12 cellular contexts compared by ENCODE assay signal in the genomic region with DNA sequence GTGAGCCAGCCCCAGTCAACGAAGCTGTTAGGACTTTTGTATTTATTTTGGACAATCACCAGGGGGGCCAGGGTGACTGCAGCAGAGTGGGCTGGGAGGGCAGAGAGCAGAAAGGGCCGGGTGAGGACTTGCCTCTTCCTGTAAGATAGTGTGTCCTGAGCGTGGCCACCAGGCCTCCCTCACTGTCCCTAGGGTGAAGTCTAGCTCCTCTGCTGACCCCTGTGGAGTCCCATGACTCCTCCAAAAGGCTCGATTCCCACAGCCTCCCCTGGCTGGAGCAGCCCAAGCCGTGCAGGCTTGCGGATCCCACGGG.
DNase-seq lines count a peak whose midpoint lies in the region; ATAC-seq, FAIRE-seq and TF ChIP-seq lines count a peak whose summit lies in the region.
"Had no signal": no experiment of that assay in that cellular context is flagged by ENCODE, and none has a peak within 500 bp of the region (broad histone marks: within the 10 kb centered on the region; RNA-seq: fewer than 3 reads in every experiment).

No MANE protein-coding gene starts in this region.

- H3K36me3 ChIP-seq in endothelial cell of umbilical vein (ENCODE audit: control insufficient read depth in 2 of 2, extremely low read depth in 1 of 2, insufficient read depth in 2 of 2, low read length in 2 of 2), result no peaks in the 10 kb centered on the region
- H3K36me3 ChIP-seq in left lung, result no peaks in the 10 kb centered on the region
- no peaks in the 10 kb centered on the region for H3K36me3 ChIP-seq in thoracic aorta
- H3K36me3 ChIP-seq: neutrophil had no signal

- TF ChIP-seq CTCF in HFFc6 (IDR thresholded peaks at IDR 0.05), result no peak
- no peak for TF ChIP-seq CTCF in endothelial cell of umbilical vein (IDR thresholded peaks at IDR 0.05; ENCODE audit: extremely low read depth in 1 of 2, insufficient read depth in 1 of 2, low read depth in 1 of 2, low read length in 2 of 2)
- TF ChIP-seq CTCF in left lung (IDR thresholded peaks at IDR 0.05), result no peak
- no peak for TF ChIP-seq CTCF in thoracic aorta (IDR thresholded peaks at IDR 0.05)

- peak overlapping the region; percentile 56 for H2AFZ ChIP-seq in endothelial cell of umbilical vein (ENCODE audit: low read depth, low read length)

- no peaks in the 10 kb centered on the region for H3K79me2 ChIP-seq in endothelial cell of umbilical vein (ENCODE audit: control insufficient read depth, insufficient read depth, low read length)

- peak; percentile 14 for DNase-seq in HFFc6
- no peak for DNase-seq in endothelial cell of umbilical vein (ENCODE audit: low read depth, low spot score)
- no peak for DNase-seq in left lung
- DNase-seq in thoracic aorta (ENCODE audit: low spot score), result no peak
- no peak for DNase-seq in NCI-H446 treated with DMSO at 0.1 percent for 48 hours (lab: John Stamatoyannopoulos, UW)
- no peak for DNase-seq in SHP77 treated with DMSO at 0.1 percent for 48 hours (lab: John Stamatoyannopoulos, UW)
- DNase-seq in activated T-cell treated with anti-CD3 and anti-CD28 coated beads, Interleukin-2, amount 50 U/mL, for 72 hours, result no peak
- no peak for DNase-seq in DMS79 (lab: John Stamatoyannopoulos, UW)
- DNase-seq: PC-3; stimulated activated CD4-positive, alpha-beta T cell treated with anti-CD3 and anti-CD28 coated beads, Interleukin-2, amount 100 ng/mL, for 24 hours; stimulated activated naive CD4-positive, alpha-beta T cell treated with Interleukin-2 at 50 U/mL for 16 hours had no signal

- H3K9me1 ChIP-seq in endothelial cell of umbilical vein (replicated peaks; ENCODE audit: control insufficient read depth, extremely low read depth, insufficient read depth, low read length), result no peaks in the 10 kb centered on the region

- H3K9me3 ChIP-seq in endothelial cell of umbilical vein (replicated peaks; ENCODE audit: control insufficient read depth, insufficient read depth, low read length), result no peaks in the 10 kb centered on the region
- H3K9me3 ChIP-seq in left lung, result peaks cover 0 to 10% of the 10 kb centered on the region in 2 donors
- no peaks in the 10 kb centered on the region for H3K9me3 ChIP-seq in thoracic aorta
- H3K9me3 ChIP-seq: neutrophil had no signal

- H3K4me1 ChIP-seq in endothelial cell of umbilical vein (ENCODE audit: control insufficient read depth, extremely low read depth, insufficient read depth, low read length), result peaks cover 13% of the 10 kb centered on the region
- peaks cover 8 to 12% of the 10 kb centered on the region in 2 donors for H3K4me1 ChIP-seq in left lung
- H3K4me1 ChIP-seq in thoracic aorta (ENCODE audit: control insufficient read depth in 1 of 2, low read depth in 2 of 2), result peaks cover 28 to 87% of the 10 kb centered on the region in 2 donors

- H3K27ac ChIP-seq in endothelial cell of umbilical vein (ENCODE audit: insufficient read depth, low read depth, low read length) (no peak overlapping the region), left lung (peak overlapping the region; percentile 18 to 44), thoracic aorta (peak overlapping the region; percentile 83 to 86)
- H3K27ac ChIP-seq: neutrophil had no signal

- no peak overlapping the region for H3K4me2 ChIP-seq in endothelial cell of umbilical vein (ENCODE audit: insufficient read depth, low read length)

- CTCF ChIA-PET in endothelial cell of umbilical vein (lab: Charles Lee), result no interaction called here

- H3K4me1 Mint-ChIP-seq in HFFc6 (ENCODE audit: low read depth), result peaks cover 22% of the 10 kb centered on the region
- H3K4me1 Mint-ChIP-seq in activated T-cell treated with anti-CD3 and anti-CD28 coated beads, Interleukin-2, amount 50 U/mL, for 72 hours (ENCODE audit: low read depth), result no peaks in the 10 kb centered on the region

- POLR2A ChIA-PET in endothelial cell of umbilical vein (lab: Charles Lee), result no interaction called here

- no peaks in the 10 kb centered on the region for H3K27me3 Mint-ChIP-seq in HFFc6 (ENCODE audit: insufficient read depth)
- H3K27me3 Mint-ChIP-seq in activated T-cell treated with anti-CD3 and anti-CD28 coated beads, Interleukin-2, amount 50 U/mL, for 72 hours (ENCODE audit: low read depth), result no peaks in the 10 kb centered on the region

- no peak for ATAC-seq in left lung
- ATAC-seq in thoracic aorta (ENCODE audit: insufficient number of reproducible peaks, low FRiP score, low read depth), result no peak
- ATAC-seq in activated T-cell treated with anti-CD3 and anti-CD28 coated beads, Interleukin-2, amount 50 U/mL, for 72 hours (replicated peaks in 1 of 2), result no peak
- ATAC-seq: PC-3 had no signal

- dilution Hi-C loops in endothelial cell of umbilical vein (cut with MboI; ENCODE audit: extremely low pct_ligation_motif_present, low sequenced_read_pairs), result no loop called here

- FAIRE-seq in endothelial cell of umbilical vein (lab: Jason Lieb, UNC), result no peak

- no peaks in the 10 kb centered on the region for H3K9me3 Mint-ChIP-seq in HFFc6
- H3K9me3 Mint-ChIP-seq in activated T-cell treated with anti-CD3 and anti-CD28 coated beads, Interleukin-2, amount 50 U/mL, for 72 hours, result no peaks in the 10 kb centered on the region

- H4K20me1 ChIP-seq in endothelial cell of umbilical vein (replicated peaks; ENCODE audit: control insufficient read depth, extremely low read depth, insufficient read depth, low read length), result no peaks in the 10 kb centered on the region

- TF ChIP-seq POLR2A in endothelial cell of umbilical vein (IDR thresholded peaks at IDR 0.05; ENCODE audit: low read depth, low read length), result no peak

- H3K4me3 ChIP-seq in endothelial cell of umbilical vein (replicated peaks in 1 of 3; ENCODE audit: insufficient read depth in 1 of 3, low read depth in 1 of 3, low read length in 3 of 3), result no peak overlapping the region
- H3K4me3 ChIP-seq in left lung, result no peak overlapping the region
- no peak overlapping the region for H3K4me3 ChIP-seq in thoracic aorta

- no peak overlapping the region for H3K9ac ChIP-seq in endothelial cell of umbilical vein (replicated peaks; ENCODE audit: extremely low read depth, insufficient read depth, low read length)

- no peaks in the 10 kb centered on the region for H3K36me3 Mint-ChIP-seq in HFFc6 (ENCODE audit: low read depth)
- H3K36me3 Mint-ChIP-seq in activated T-cell treated with anti-CD3 and anti-CD28 coated beads, Interleukin-2, amount 50 U/mL, for 72 hours (ENCODE audit: insufficient read depth in 2 of 2), result no peaks in the 10 kb centered on the region

- intact Hi-C loops in endothelial cell of umbilical vein (cut with micrococcal nuclease) (no loop called here), left lung (cut with DNase I) (no loop called here)

- no peak overlapping the region for H3K4me3 Mint-ChIP-seq in HFFc6
- H3K4me3 Mint-ChIP-seq in activated T-cell treated with anti-CD3 and anti-CD28 coated beads, Interleukin-2, amount 50 U/mL, for 72 hours, result no peak overlapping the region

- BruUV-seq in endothelial cell of umbilical vein (replicated peaks; lab: Mats Ljungman, UMichigan), result no TSS peak

- H3K27me3 ChIP-seq in endothelial cell of umbilical vein (ENCODE audit: control insufficient read depth in 2 of 2, insufficient read depth in 2 of 2, low read length in 2 of 2) (no peaks in the 10 kb centered on the region), left lung (no peaks in the 10 kb centered on the region), thoracic aorta (replicated peaks; ENCODE audit: insufficient read depth) (no peaks in the 10 kb centered on the region)

- peak overlapping the region; percentile 76 for H3K27ac Mint-ChIP-seq in HFFc6
- H3K27ac Mint-ChIP-seq in activated T-cell treated with anti-CD3 and anti-CD28 coated beads, Interleukin-2, amount 50 U/mL, for 72 hours, result no peak overlapping the region

TF ChIP-seq in endothelial cell of umbilical vein, 7 proteins besides CTCF, POLR2A, EP300 and RAD21:
- TF ChIP-seq FOS (IDR thresholded peaks at IDR 0.05; ENCODE audit: borderline replicate concordance, insufficient read depth, low read length), result no peak
- TF ChIP-seq, protein P1, sequence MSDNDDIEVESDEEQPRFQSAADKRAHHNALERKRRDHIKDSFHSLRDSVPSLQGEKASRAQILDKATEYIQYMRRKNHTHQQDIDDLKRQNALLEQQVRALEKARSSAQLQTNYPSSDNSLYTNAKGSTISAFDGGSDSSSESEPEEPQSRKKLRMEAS (IDR thresholded peaks at IDR 0.05; ENCODE audit: insufficient read depth, insufficient read length), result no peak
